ENCODE assay signal across 17 cellular contexts in the genomic region with DNA sequence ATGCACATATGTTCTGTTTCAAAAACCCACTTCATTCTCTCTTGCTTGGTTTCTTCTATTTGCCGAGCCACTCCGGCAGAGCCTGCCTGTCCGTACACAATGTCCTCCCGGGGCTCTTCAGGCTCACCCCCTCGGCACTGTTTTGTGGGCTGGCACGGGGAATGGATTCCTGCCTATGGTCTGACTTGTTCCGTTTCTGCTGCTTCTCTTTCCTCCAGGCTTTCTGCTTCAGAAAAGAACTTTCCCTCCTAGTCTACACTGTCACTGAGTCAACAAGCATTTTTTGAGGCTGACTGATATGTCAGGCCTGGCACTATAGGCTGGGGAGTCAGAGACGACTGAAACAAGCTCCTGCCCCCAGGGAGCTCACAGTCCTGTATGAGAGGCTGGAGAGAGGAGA. TPM values are rescaled to one million over a fixed set of nuclear protein-coding genes. Genes with fewer than 3 reads are reported as not detected.
DNase-seq lines count a peak whose midpoint lies in the region; ATAC-seq and TF ChIP-seq lines count a peak whose summit lies in the region.
"Had no signal": no experiment of that assay in that cellular context is flagged by ENCODE, and none has a peak within 500 bp of the region (broad histone marks: within the 10 kb centered on the region; RNA-seq: fewer than 3 reads in every experiment).

No MANE protein-coding gene starts in this region.

- DNase-seq in EH (ENCODE audit: low read depth) (peak; percentile 40), body of pancreas (no peak), foreskin keratinocyte (peak in 1 of 2 donors; percentile 50), NCI-H748 treated with DMSO at 0.1 percent for 48 hours (lab: John Stamatoyannopoulos, UW) (no peak), dermis blood vessel endothelial cell (no peak), RWPE1 (ENCODE audit: low spot score) (no peak)
- DNase-seq: activated CD4-positive, alpha-beta memory T cell treated with anti-CD3 and anti-CD28 coated beads for 36 hours; activated naive CD4-positive, alpha-beta T cell; AML-193; Caco-2; left cardiac atrium; NCI-H1436; NCI-H526 treated with DMSO at 0.1 percent for 48 hours; OCI-M1; stimulated activated CD4-positive, alpha-beta T cell treated with anti-CD3 and anti-CD28 coated beads, Interleukin-15, amount 100 ng/mL, for 24 hours had no signal

- WGBS in body of pancreas, 2 donors, result 66 to 72% methylated on average over 8 of the region's 8 CpGs

- no peaks in the 10 kb centered on the region for H3K36me3 ChIP-seq in body of pancreas (replicated peaks in 1 of 2; ENCODE audit: insufficient read depth in 1 of 2, low read depth in 2 of 2)
- H3K36me3 ChIP-seq: neural progenitor cell had no signal

- H3K27me3 ChIP-seq in body of pancreas (no peaks in the 10 kb centered on the region), foreskin keratinocyte (no peaks in the 10 kb centered on the region)
- H3K27me3 ChIP-seq: neural progenitor cell had no signal

- ATAC-seq in body of pancreas, result no peak
- ATAC-seq in foreskin keratinocyte, result peak; percentile 49

- TF ChIP-seq POLR2A in body of pancreas (IDR thresholded peaks at IDR 0.05), result no peak

- CTCF ChIA-PET in RWPE1 (lab: Yijun Ruan, JAX), result no interaction called here

- H3K4me1 ChIP-seq in body of pancreas (peaks cover 69% of the 10 kb centered on the region), foreskin keratinocyte (peaks cover 4% of the 10 kb centered on the region)

- POLR2A ChIA-PET in RWPE1 (lab: Yijun Ruan, JAX; ENCODE audit: low non-redundant PET), result no interaction called here

- H3K27ac ChIP-seq in body of pancreas, result peak overlapping the region in 3 of 4 donors; percentile 11 to 65 (median 59)
- no peak overlapping the region for H3K27ac ChIP-seq in foreskin keratinocyte
- peak overlapping the region; percentile 87 for H3K27ac ChIP-seq in temporal lobe (ENCODE audit: low read depth, low read length)
- H3K27ac ChIP-seq in RWPE1, result no peak overlapping the region
- H3K27ac ChIP-seq: neural progenitor cell had no signal

- TF ChIP-seq CTCF in body of pancreas (IDR thresholded peaks at IDR 0.05) (no peak), foreskin keratinocyte (conservative IDR thresholded peaks at IDR 0.05) (no peak), RWPE1 (conservative IDR thresholded peaks at IDR 0.05; ENCODE audit: low read depth) (no peak)

- H3K9me3 ChIP-seq in body of pancreas, result no peaks in the 10 kb centered on the region
- H3K9me3 ChIP-seq: Caco-2 had no signal

- intact Hi-C loops in body of pancreas (cut with DNase I), result loop anchor here (5.0 kb wide), 1 partner anchor 43 kb away; no protein-coding TSS in a partner anchor

- no peak overlapping the region for H3K4me3 ChIP-seq in body of pancreas
- H3K4me3 ChIP-seq: neural progenitor cell had no signal

RNA-seq across cellular contexts. Expression of a gene that starts 28.4 kb away (rescaled TPM):
- total RNA-seq in body of pancreas (100 to 1,000 TPM in 1 of 2 donors, 10 to 100 TPM in 1; 65.3 to 123 TPM), foreskin keratinocyte (225 and 279 TPM in 2 replicates), temporal lobe (109 TPM), dermis blood vessel endothelial cell (178 and 206 TPM in 2 replicates)
- polyA plus RNA-seq in foreskin keratinocyte, result 189 and 238 TPM in 2 replicates

Comparison
In these comparisons a context has a peak if more than half of its experiments do, and no peak if none do; other contexts are left out.
1. H3K27ac ChIP-seq: peak in body of pancreas (3 of 4) and temporal lobe (single experiment); none in foreskin keratinocyte (single experiment) and RWPE1 (single experiment).